Comparison of ENCODE assay signal across 34 cellular contexts in genomic region chr16:75122609-75123008, GRCh38.
"Had no signal": no experiment of that assay in that cellular context is flagged by ENCODE, and none has a peak within 500 bp of the region (broad histone marks: within the 10 kb centered on the region; RNA-seq: fewer than 3 reads in every experiment).

No MANE protein-coding gene starts in this region.

- H3K36me3 ChIP-seq: MG63 had no signal

- H3K4me3 ChIP-seq: MG63 had no signal

- H3K27me3 ChIP-seq: MG63 had no signal

- DNase-seq: Karpas-422, Kasumi-1, MG63, MM.1S, MV-4-11, NCI-H1048, NCI-H1092, NCI-H1092 treated with DMSO at 0.1 percent for 48 hours, NCI-H1105, NCI-H1105 treated with DMSO at 0.1 percent for 48 hours, NCI-H1417, NCI-H1417 treated with DMSO at 0.1 percent for 48 hours, NCI-H1436, NCI-H1436 treated with DMSO at 0.1 percent for 48 hours, NCI-H146, NCI-H1694, NCI-H1694 treated with DMSO at 0.1 percent for 48 hours, NCI-H187, NCI-H187 treated with DMSO at 0.1 percent for 48 hours, NCI-H1930, NCI-H2029, NCI-H2029 treated with DMSO at 0.1 percent for 48 hours, NCI-H2081, NCI-H2081 treated with DMSO at 0.1 percent for 48 hours, NCI-H2107, NCI-H2171, NCI-H2171 treated with DMSO at 0.1 percent for 48 hours, NCI-H2227 treated with DMSO at 0.1 percent for 48 hours, NCI-H226, NCI-H345, NCI-H446, NCI-H446 treated with DMSO at 0.1 percent for 48 hours, NCI-H510A, NCI-H510A treated with DMSO at 0.1 percent for 48 hours had no signal
